ENCODE assay signal across 14 cellular contexts in genomic region chr2:112050311-112050710, GRCh38. TPM values are rescaled to one million over a fixed set of nuclear protein-coding genes. Genes with fewer than 3 reads are reported as not detected.
DNase-seq lines count a peak whose midpoint lies in the region; FAIRE-seq and TF ChIP-seq lines count a peak whose summit lies in the region.
"Had no signal": no experiment of that assay in that cellular context is flagged by ENCODE, and none has a peak within 500 bp of the region (broad histone marks: within the 10 kb centered on the region; RNA-seq: fewer than 3 reads in every experiment).

No MANE protein-coding gene starts in this region.

- H3K4me1 ChIP-seq in transverse colon = peaks cover 12 to 51% (median 22%) of the 10 kb centered on the region in 4 donors
- H3K4me1 ChIP-seq in ovary (ENCODE audit: insufficient read depth) = peaks cover 2% of the 10 kb centered on the region

- H3K36me3 ChIP-seq in transverse colon = no peaks in the 10 kb centered on the region
- no peaks in the 10 kb centered on the region for H3K36me3 ChIP-seq in ovary
- H3K36me3 ChIP-seq: BLaER1 treated with 17β-estradiol and CSF1 and Interleukin-3, amounts not matched to agents 10 nM and 100 nM; HAP-1 had no signal

- H3K4me3 ChIP-seq in transverse colon = no peak overlapping the region
- no peak overlapping the region for H3K4me3 ChIP-seq in ovary
- H3K4me3 ChIP-seq: BLaER1 treated with 17β-estradiol and CSF1 and Interleukin-3, amounts not matched to agents 10 nM and 100 nM; GM23248; HAP-1 had no signal

- intact Hi-C loops in transverse colon (cut with DNase I; ENCODE audit: low total_unique reads) (loop anchor here (10.0 kb wide), 1 partner anchor 224 kb away; the partner anchor contains the start of gene ZC3H6), ovary (cut with DNase I) (loop anchor here in 1 of 4 donors (10.0 kb wide), 1 partner anchor 204 kb away; the partner anchor contains the start of gene ZC3H8)

- TF ChIP-seq POLR2A in transverse colon (IDR thresholded peaks at IDR 0.05) (no peak), ovary (IDR thresholded peaks at IDR 0.05) (no peak)

- peak; percentile 75 for DNase-seq in LHCN-M2 (ENCODE audit: low read depth)
- peak; percentile 27 for DNase-seq in myocyte (ENCODE audit: low read depth)
- no peak for DNase-seq in transverse colon
- no peak for DNase-seq in ovary
- no peak for DNase-seq in activated gamma-delta T cell treated with Interleukin-2 at 50 U/mL for 16 hours
- DNase-seq: Calu3; CD8-positive, alpha-beta T cell; GM23248 had no signal

- TF ChIP-seq EP300 in transverse colon (IDR thresholded peaks at IDR 0.05; ENCODE audit: low read depth) (no peak), ovary (IDR thresholded peaks at IDR 0.05) (no peak)

- H3K27me3 ChIP-seq in transverse colon = no peaks in the 10 kb centered on the region
- no peaks in the 10 kb centered on the region for H3K27me3 ChIP-seq in ovary
- H3K27me3 ChIP-seq: BLaER1 treated with 17β-estradiol and CSF1 and Interleukin-3, amounts not matched to agents 10 nM and 100 nM had no signal

- peak; percentile 43 for FAIRE-seq in colon (lab: Jason Lieb, UNC)
- FAIRE-seq: G401.6, GM12891, GM18507 had no signal

- H3K9me3 ChIP-seq in transverse colon (peaks cover 0 to 8% of the 10 kb centered on the region in 2 donors), ovary (no peaks in the 10 kb centered on the region)
- H3K9me3 ChIP-seq: HAP-1 had no signal

- WGBS in transverse colon (ENCODE audit: low coverage in 1 of 2), 2 donors = 36 to 65% methylated on average over 1 of the region's 1 CpG
- 73 to 92% (median 75%) methylated on average over 1 of the region's 1 CpG for WGBS in ovary, 3 donors

- in situ Hi-C loops in transverse colon (cut with MboI; ENCODE audit: low pct_ligation_motif_present in 1 of 4, low pct_unique_long_range_greater_than_20kb in 1 of 4, low sequenced_read_pairs in 3 of 4) = loop anchor here in 2 of 4 donors (5.0 to 10.0 kb wide), 2 partner anchors 156 to 158 kb away; partner anchors contain the start of gene MERTK (in 1 of the 2)

- peak overlapping the region; percentile 10 to 64 (median 52) for H3K27ac ChIP-seq in transverse colon
- no peak overlapping the region for H3K27ac ChIP-seq in ovary
- H3K27ac ChIP-seq: BLaER1 treated with 17β-estradiol and CSF1 and Interleukin-3, amounts not matched to agents 10 nM and 100 nM; GM23248 had no signal

- TF ChIP-seq CTCF in transverse colon (IDR thresholded peaks at IDR 0.05) (no peak), ovary (IDR thresholded peaks at IDR 0.05) (no peak)

RNA-seq across cellular contexts. Expression of gene TMEM87B, which starts 4.8 kb away (rescaled TPM):
- total RNA-seq in LHCN-M2 (2014; rRNA removed) = 27.4 and 31.6 TPM in 2 replicates
- 10.2 TPM for polyA plus RNA-seq in LHCN-M2 (2012)
- 14.5 and 32.3 TPM in 2 replicates for total RNA-seq in myocyte
- 14.1 TPM for polyA plus RNA-seq in myocyte (2012)
- total RNA-seq in transverse colon = 10 to 100 TPM; 21.9 to 74.5 (median 60.7) TPM
- 10 to 100 TPM; 11.0 to 23.8 (median 13.2) TPM for total RNA-seq in ovary
- 10 to 100 TPM in 1 of 2 donors, 1 to 10 TPM in 1; 7.1 to 18.4 TPM for polyA plus RNA-seq in ovary

Comparison
In these comparisons a context has a peak if more than half of its experiments do, and no peak if none do; other contexts are left out.
1. DNase-seq: peak in LHCN-M2 (single experiment) and myocyte (single experiment); none in transverse colon (single experiment), ovary (0 of 5) and activated gamma-delta T cell treated with Interleukin-2 at 50 U/mL for 16 hours (single experiment).
2. H3K27ac ChIP-seq: peak in transverse colon (4 of 4); none in ovary (0 of 2).